14 cellular contexts compared by ENCODE assay signal in genomic region chr6:73381531-73381930, GRCh38. TPM values are rescaled to one million over a fixed set of nuclear protein-coding genes. Genes with fewer than 3 reads are reported as not detected.
"Had no signal": no experiment of that assay in that cellular context is flagged by ENCODE, and none has a peak within 500 bp of the region (broad histone marks: within the 10 kb centered on the region; RNA-seq: fewer than 3 reads in every experiment).

No MANE protein-coding gene starts in this region.

RNA-seq across cellular contexts. Expression of gene OOEP, which starts 11.8 kb away (rescaled TPM):
- total RNA-seq: stomach, subcutaneous adipose tissue, temporal lobe, thoracic aorta, thyroid gland, tibial nerve, transverse colon, ureter, urinary bladder, uterus, vagina had no signal

RNA-seq across cellular contexts. Expression of gene KHDC3L, which starts 19.1 kb away (rescaled TPM):
- total RNA-seq: stomach, subcutaneous adipose tissue, suprapubic skin, thoracic aorta, thyroid gland, tibial nerve, transverse colon, upper lobe of left lung, upper lobe of right lung, ureter, urinary bladder, vagina had no signal
- polyA plus RNA-seq: stomach, urinary bladder had no signal

RNA-seq across cellular contexts. Expression of gene DPPA5, which starts 27.5 kb away (rescaled TPM):
- total RNA-seq: stomach, subcutaneous adipose tissue, suprapubic skin, temporal lobe, thoracic aorta, thyroid gland, tibial nerve, transverse colon, upper lobe of left lung, upper lobe of right lung, ureter, urinary bladder, uterus, vagina had no signal
- polyA plus RNA-seq: stomach, urinary bladder had no signal
